In the genomic region with DNA sequence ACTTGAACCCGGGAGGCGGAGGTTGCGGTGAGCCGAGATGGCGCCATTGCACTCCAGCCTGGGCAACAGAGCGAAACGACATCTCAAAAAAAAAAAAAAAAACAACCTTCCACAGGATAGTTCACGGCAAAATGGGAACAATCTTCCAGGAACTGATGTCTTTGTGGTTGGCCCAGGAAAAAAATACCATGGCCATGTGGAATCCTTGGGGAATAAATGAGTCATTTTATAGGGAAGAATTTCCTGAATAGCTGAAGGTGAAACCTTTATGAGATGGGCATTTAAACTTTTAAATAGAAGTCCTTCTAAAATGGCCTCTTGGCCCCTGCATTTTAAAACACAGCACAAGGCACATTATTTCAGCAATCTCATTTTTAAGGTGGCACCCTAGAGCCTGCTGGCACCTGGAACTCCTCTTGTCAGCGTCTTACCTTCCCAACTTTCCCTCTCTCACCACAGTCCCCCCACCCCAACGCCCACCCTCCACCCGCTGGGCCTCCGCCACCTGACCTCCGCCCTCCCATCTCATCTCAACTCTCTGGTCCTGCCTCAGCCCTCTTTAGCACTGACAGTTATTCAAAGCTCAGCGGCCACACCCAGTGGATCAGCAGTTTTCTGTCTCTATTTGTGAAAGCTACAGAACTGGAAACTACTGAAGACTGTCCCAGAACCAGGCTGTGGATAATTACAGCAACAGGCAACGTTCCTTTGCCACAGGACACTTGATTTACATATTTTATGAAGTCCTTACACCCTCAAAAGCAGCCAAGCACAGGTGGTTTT, we compare ENCODE assay signal across 1 cellular context.
TF ChIP-seq lines count a peak whose summit lies in the region.

No MANE protein-coding gene starts in this region.

TF ChIP-seq in K562, 482 proteins besides CTCF, POLR2A, EP300 and RAD21 (continued from another document and continues in another):
- TF ChIP-seq, protein P1, sequence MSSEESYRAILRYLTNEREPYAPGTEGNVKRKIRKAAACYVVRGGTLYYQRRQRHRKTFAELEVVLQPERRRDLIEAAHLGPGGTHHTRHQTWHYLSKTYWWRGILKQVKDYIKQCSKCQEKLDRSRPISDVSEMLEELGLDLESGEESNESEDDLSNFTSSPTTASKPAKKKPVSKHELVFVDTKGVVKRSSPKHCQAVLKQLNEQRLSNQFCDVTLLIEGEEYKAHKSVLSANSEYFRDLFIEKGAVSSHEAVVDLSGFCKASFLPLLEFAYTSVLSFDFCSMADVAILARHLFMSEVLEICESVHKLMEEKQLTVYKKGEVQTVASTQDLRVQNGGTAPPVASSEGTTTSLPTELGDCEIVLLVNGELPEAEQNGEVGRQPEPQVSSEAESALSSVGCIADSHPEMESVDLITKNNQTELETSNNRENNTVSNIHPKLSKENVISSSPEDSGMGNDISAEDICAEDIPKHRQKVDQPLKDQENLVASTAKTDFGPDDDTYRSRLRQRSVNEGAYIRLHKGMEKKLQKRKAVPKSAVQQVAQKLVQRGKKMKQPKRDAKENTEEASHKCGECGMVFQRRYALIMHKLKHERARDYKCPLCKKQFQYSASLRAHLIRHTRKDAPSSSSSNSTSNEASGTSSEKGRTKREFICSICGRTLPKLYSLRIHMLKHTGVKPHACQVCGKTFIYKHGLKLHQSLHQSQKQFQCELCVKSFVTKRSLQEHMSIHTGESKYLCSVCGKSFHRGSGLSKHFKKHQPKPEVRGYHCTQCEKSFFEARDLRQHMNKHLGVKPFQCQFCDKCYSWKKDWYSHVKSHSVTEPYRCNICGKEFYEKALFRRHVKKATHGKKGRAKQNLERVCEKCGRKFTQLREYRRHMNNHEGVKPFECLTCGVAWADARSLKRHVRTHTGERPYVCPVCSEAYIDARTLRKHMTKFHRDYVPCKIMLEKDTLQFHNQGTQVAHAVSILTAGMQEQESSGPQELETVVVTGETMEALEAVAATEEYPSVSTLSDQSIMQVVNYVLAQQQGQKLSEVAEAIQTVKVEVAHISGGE (CRISPR knock-in tag; IDR thresholded peaks at IDR 0.05) = peak in 1 of 3 experiments; percentile 51; a peak in 1 of 6 replicates
- TF ChIP-seq, protein P2, sequence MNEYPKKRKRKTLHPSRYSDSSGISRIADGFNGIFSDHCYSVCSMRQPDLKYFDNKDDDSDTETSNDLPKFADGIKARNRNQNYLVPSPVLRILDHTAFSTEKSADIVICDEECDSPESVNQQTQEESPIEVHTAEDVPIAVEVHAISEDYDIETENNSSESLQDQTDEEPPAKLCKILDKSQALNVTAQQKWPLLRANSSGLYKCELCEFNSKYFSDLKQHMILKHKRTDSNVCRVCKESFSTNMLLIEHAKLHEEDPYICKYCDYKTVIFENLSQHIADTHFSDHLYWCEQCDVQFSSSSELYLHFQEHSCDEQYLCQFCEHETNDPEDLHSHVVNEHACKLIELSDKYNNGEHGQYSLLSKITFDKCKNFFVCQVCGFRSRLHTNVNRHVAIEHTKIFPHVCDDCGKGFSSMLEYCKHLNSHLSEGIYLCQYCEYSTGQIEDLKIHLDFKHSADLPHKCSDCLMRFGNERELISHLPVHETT (CRISPR knock-in tag; conservative IDR thresholded peaks at IDR 0.05 in 1 of 2, IDR thresholded peaks at IDR 0.05 in 1 of 2) = no peak
- TF ChIP-seq RCOR1 (IDR thresholded peaks at IDR 0.05; ENCODE audit: borderline replicate concordance in 1 of 2, low read depth in 2 of 2, low read length in 2 of 2) = peak in 1 of 2 experiments; percentile 53; a peak in 2 of 4 replicates
- TF ChIP-seq YY1 (IDR thresholded peaks at IDR 0.05; ENCODE audit: borderline replicate concordance in 1 of 3, control insufficient read depth in 1 of 3, extremely low read depth in 1 of 3, insufficient read depth in 3 of 3, insufficient read length in 1 of 3, insufficient replicate concordance in 2 of 3, low read depth in 1 of 3, low read length in 2 of 3) = peak in 1 of 3 experiments; percentile 54
- TF ChIP-seq SMAD1 (IDR thresholded peaks at IDR 0.05; ENCODE audit: low read depth, low read length, partially characterized antibody) = peak; percentile 24
- peak; percentile 35 for TF ChIP-seq ARID1B (IDR thresholded peaks at IDR 0.05)
- TF ChIP-seq, protein P3, sequence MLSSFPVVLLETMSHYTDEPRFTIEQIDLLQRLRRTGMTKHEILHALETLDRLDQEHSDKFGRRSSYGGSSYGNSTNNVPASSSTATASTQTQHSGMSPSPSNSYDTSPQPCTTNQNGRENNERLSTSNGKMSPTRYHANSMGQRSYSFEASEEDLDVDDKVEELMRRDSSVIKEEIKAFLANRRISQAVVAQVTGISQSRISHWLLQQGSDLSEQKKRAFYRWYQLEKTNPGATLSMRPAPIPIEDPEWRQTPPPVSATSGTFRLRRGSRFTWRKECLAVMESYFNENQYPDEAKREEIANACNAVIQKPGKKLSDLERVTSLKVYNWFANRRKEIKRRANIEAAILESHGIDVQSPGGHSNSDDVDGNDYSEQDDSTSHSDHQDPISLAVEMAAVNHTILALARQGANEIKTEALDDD (IDR thresholded peaks at IDR 0.05) = peak; percentile 34; the same call in 1 of the 2 replicates
- no peak for TF ChIP-seq NRF1 (conservative IDR thresholded peaks at IDR 0.05 in 1 of 2, IDR thresholded peaks at IDR 0.05 in 1 of 2)
- TF ChIP-seq KDM5B (IDR thresholded peaks at IDR 0.05; ENCODE audit: insufficient replicate concordance, low read depth, low read length) = peak; percentile 54
- TF ChIP-seq ZFP36 (IDR thresholded peaks at IDR 0.05; ENCODE audit: low read depth, low read length, partially characterized antibody) = peak; percentile 38
- peak; percentile 19; the same call in 1 of the 2 replicates for TF ChIP-seq SMAD4 (CRISPR knock-in tag; conservative IDR thresholded peaks at IDR 0.05)
- 0 out of 4 replicates have a peak, but pooled peaks of 1 of the 2 experiments have one; percentile 35 for TF ChIP-seq HDAC1 (IDR thresholded peaks at IDR 0.05)
- no peak for TF ChIP-seq NR2C2 (CRISPR knock-in tag; IDR thresholded peaks at IDR 0.05)
- peak; percentile 66 for TF ChIP-seq NR2C2 (tag; IDR thresholded peaks at IDR 0.05)
- no peak for TF ChIP-seq ZNF232 (CRISPR knock-in tag; IDR thresholded peaks at IDR 0.05)
- peak; percentile 67 for TF ChIP-seq MAFK (IDR thresholded peaks at IDR 0.05; ENCODE audit: low read length)
- TF ChIP-seq MTA3 (IDR thresholded peaks at IDR 0.05; ENCODE audit: borderline replicate concordance) = no peak
- TF ChIP-seq GATAD2A (IDR thresholded peaks at IDR 0.05) = 0 out of 2 replicates have a peak, but pooled peaks have one; percentile 15
- TF ChIP-seq CTBP1 (IDR thresholded peaks at IDR 0.05; ENCODE audit: borderline replicate concordance) = peak; percentile 56; the same call in 1 of the 2 replicates
- TF ChIP-seq TBP (optimal IDR thresholded peaks at IDR 0.05; ENCODE audit: low read depth, low read length) = peak; percentile 59
- TF ChIP-seq, protein P4, sequence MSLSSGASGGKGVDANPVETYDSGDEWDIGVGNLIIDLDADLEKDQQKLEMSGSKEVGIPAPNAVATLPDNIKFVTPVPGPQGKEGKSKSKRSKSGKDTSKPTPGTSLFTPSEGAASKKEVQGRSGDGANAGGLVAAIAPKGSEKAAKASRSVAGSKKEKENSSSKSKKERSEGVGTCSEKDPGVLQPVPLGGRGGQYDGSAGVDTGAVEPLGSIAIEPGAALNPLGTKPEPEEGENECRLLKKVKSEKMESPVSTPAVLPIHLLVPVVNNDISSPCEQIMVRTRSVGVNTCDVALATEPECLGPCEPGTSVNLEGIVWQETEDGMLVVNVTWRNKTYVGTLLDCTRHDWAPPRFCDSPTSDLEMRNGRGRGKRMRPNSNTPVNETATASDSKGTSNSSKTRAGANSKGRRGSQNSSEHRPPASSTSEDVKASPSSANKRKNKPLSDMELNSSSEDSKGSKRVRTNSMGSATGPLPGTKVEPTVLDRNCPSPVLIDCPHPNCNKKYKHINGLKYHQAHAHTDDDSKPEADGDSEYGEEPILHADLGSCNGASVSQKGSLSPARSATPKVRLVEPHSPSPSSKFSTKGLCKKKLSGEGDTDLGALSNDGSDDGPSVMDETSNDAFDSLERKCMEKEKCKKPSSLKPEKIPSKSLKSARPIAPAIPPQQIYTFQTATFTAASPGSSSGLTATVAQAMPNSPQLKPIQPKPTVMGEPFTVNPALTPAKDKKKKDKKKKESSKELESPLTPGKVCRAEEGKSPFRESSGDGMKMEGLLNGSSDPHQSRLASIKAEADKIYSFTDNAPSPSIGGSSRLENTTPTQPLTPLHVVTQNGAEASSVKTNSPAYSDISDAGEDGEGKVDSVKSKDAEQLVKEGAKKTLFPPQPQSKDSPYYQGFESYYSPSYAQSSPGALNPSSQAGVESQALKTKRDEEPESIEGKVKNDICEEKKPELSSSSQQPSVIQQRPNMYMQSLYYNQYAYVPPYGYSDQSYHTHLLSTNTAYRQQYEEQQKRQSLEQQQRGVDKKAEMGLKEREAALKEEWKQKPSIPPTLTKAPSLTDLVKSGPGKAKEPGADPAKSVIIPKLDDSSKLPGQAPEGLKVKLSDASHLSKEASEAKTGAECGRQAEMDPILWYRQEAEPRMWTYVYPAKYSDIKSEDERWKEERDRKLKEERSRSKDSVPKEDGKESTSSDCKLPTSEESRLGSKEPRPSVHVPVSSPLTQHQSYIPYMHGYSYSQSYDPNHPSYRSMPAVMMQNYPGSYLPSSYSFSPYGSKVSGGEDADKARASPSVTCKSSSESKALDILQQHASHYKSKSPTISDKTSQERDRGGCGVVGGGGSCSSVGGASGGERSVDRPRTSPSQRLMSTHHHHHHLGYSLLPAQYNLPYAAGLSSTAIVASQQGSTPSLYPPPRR (CRISPR knock-in tag; IDR thresholded peaks at IDR 0.05; ENCODE audit: borderline replicate concordance) = no peak
- TF ChIP-seq JUN (IDR thresholded peaks at IDR 0.05; ENCODE audit: borderline replicate concordance, low read depth, low read length) = 0 out of 2 replicates have a peak, but pooled peaks have one; percentile 6
- TF ChIP-seq JUN (CRISPR knock-in tag; IDR thresholded peaks at IDR 0.05; ENCODE audit: borderline replicate concordance) = no peak
- TF ChIP-seq NR4A1 (CRISPR knock-in tag; IDR thresholded peaks at IDR 0.05) = no peak
- TF ChIP-seq NR4A1 (tag; IDR thresholded peaks at IDR 0.05) = 0 out of 2 replicates have a peak, but pooled peaks have one; percentile 27
- TF ChIP-seq, protein P5, sequence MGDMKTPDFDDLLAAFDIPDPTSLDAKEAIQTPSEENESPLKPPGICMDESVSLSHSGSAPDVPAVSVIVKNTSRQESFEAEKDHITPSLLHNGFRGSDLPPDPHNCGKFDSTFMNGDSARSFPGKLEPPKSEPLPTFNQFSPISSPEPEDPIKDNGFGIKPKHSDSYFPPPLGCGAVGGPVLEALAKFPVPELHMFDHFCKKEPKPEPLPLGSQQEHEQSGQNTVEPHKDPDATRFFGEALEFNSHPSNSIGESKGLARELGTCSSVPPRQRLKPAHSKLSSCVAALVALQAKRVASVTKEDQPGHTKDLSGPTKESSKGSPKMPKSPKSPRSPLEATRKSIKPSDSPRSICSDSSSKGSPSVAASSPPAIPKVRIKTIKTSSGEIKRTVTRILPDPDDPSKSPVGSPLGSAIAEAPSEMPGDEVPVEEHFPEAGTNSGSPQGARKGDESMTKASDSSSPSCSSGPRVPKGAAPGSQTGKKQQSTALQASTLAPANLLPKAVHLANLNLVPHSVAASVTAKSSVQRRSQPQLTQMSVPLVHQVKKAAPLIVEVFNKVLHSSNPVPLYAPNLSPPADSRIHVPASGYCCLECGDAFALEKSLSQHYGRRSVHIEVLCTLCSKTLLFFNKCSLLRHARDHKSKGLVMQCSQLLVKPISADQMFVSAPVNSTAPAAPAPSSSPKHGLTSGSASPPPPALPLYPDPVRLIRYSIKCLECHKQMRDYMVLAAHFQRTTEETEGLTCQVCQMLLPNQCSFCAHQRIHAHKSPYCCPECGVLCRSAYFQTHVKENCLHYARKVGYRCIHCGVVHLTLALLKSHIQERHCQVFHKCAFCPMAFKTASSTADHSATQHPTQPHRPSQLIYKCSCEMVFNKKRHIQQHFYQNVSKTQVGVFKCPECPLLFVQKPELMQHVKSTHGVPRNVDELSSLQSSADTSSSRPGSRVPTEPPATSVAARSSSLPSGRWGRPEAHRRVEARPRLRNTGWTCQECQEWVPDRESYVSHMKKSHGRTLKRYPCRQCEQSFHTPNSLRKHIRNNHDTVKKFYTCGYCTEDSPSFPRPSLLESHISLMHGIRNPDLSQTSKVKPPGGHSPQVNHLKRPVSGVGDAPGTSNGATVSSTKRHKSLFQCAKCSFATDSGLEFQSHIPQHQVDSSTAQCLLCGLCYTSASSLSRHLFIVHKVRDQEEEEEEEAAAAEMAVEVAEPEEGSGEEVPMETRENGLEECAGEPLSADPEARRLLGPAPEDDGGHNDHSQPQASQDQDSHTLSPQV (IDR thresholded peaks at IDR 0.05) = peak; percentile 70; the same call in 1 of the 2 replicates
- TF ChIP-seq NFYB (IDR thresholded peaks at IDR 0.05; ENCODE audit: extremely low read depth, insufficient read length) = no peak
- TF ChIP-seq ZNF316 (IDR thresholded peaks at IDR 0.05) = peak; percentile 68; the same call in 1 of the 2 replicates
- 0 out of 2 replicates have a peak, but pooled peaks have one; percentile 4 for TF ChIP-seq JUND (IDR thresholded peaks at IDR 0.05; ENCODE audit: borderline replicate concordance, low read depth, low read length)
- no peak; the same call in 2 of the 3 replicates for TF ChIP-seq JUND (tag; IDR thresholded peaks at IDR 0.05; ENCODE audit: borderline replicate concordance, low read depth, low read length)
- 0 out of 2 replicates have a peak, but pooled peaks have one; percentile 22 for TF ChIP-seq LCOR (CRISPR knock-in tag; IDR thresholded peaks at IDR 0.05)
- peak; percentile 56 for TF ChIP-seq MEIS2 (IDR thresholded peaks at IDR 0.05; ENCODE audit: partially characterized antibody)
- no peak for TF ChIP-seq ELF2 (CRISPR knock-in tag; IDR thresholded peaks at IDR 0.05)
- TF ChIP-seq WHSC1 (IDR thresholded peaks at IDR 0.05; ENCODE audit: low read length) = no peak
- TF ChIP-seq MAFG (tag; conservative IDR thresholded peaks at IDR 0.05) = peak; percentile 56
- peak; percentile 59; the same call in 1 of the 2 replicates for TF ChIP-seq MAFF (IDR thresholded peaks at IDR 0.05; ENCODE audit: low read length)
- TF ChIP-seq, protein P6, sequence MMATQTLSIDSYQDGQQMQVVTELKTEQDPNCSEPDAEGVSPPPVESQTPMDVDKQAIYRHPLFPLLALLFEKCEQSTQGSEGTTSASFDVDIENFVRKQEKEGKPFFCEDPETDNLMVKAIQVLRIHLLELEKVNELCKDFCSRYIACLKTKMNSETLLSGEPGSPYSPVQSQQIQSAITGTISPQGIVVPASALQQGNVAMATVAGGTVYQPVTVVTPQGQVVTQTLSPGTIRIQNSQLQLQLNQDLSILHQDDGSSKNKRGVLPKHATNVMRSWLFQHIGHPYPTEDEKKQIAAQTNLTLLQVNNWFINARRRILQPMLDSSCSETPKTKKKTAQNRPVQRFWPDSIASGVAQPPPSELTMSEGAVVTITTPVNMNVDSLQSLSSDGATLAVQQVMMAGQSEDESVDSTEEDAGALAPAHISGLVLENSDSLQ (IDR thresholded peaks at IDR 0.05) = peak; percentile 70
- TF ChIP-seq TAF1 (IDR thresholded peaks at IDR 0.05; ENCODE audit: control insufficient read depth, extremely low read depth, insufficient read depth, low read length, severe bottlenecking) = peak; percentile 44
- peak; percentile 57 for TF ChIP-seq DPF2 (IDR thresholded peaks at IDR 0.05)
- TF ChIP-seq SMARCA4 (IDR thresholded peaks at IDR 0.05) = peak; percentile 23; the same call in 1 of the 2 replicates
- peak; percentile 75; the same call in 1 of the 2 replicates for TF ChIP-seq ZBTB7A (IDR thresholded peaks at IDR 0.05; ENCODE audit: borderline replicate concordance, control insufficient read depth, low read depth, low read length)
- 0 out of 2 replicates have a peak, but pooled peaks have one; percentile 28 for TF ChIP-seq ZC3H11A (IDR thresholded peaks at IDR 0.05; ENCODE audit: low read depth, low read length)
- TF ChIP-seq NR2C1 (IDR thresholded peaks at IDR 0.05) = peak; percentile 59; the same call in 1 of the 2 replicates
- no peak for TF ChIP-seq NR2C1 (tag; IDR thresholded peaks at IDR 0.05)
- peak; percentile 4 for TF ChIP-seq DACH1 (IDR thresholded peaks at IDR 0.05; ENCODE audit: partially characterized antibody)
